In genomic region chr4:25051534-25051933, GRCh38 we compare ENCODE assay signal across 14 cellular contexts. TPM values are rescaled to one million over a fixed set of nuclear protein-coding genes. Genes with fewer than 3 reads are reported as not detected.
"Had no signal": no experiment of that assay in that cellular context is flagged by ENCODE, and none has a peak within 500 bp of the region (broad histone marks: within the 10 kb centered on the region; RNA-seq: fewer than 3 reads in every experiment).

No MANE protein-coding gene starts in this region.

- H3K9me3 ChIP-seq: adrenal gland, left lung, upper lobe of left lung had no signal

- H3K36me3 ChIP-seq: adrenal gland, left lung, neural progenitor cell, upper lobe of left lung had no signal

- H3K4me3 ChIP-seq: adrenal gland, left lung, lung, neural progenitor cell, upper lobe of left lung had no signal

- H3K4me1 ChIP-seq: adrenal gland, foreskin keratinocyte, left lung, neural progenitor cell, upper lobe of left lung had no signal

- DNase-seq: activated T-cell treated with anti-CD3 and anti-CD28 coated beads, Interleukin-2, amount 50 U/mL, for 1 hour; adrenal gland; effector CD4-positive, alpha-beta T cell; foreskin keratinocyte; left lung; naive thymus-derived CD8-positive, alpha-beta T cell; stimulated activated CD4-positive, alpha-beta T cell treated with anti-CD3 and anti-CD28 coated beads, Interleukin-4, amount 100 ng/mL, for 4 hours; stimulated activated naive CD8-positive, alpha-beta T cell treated with anti-CD3 and anti-CD28 coated beads, Interleukin-15, Interleukin-2, amounts not matched to agents 100 U/mL and 50 U/mL, for 24 hours; upper lobe of left lung had no signal

- H2AFZ ChIP-seq: neural progenitor cell had no signal

- H3K4me2 ChIP-seq: neural progenitor cell had no signal

- H3K27ac ChIP-seq: adrenal gland, foreskin keratinocyte, left lung, neural progenitor cell, upper lobe of left lung, VCaP had no signal

- H3K27me3 ChIP-seq: left lung, neural progenitor cell, upper lobe of left lung had no signal

- H3K9ac ChIP-seq: neural progenitor cell had no signal

RNA-seq across cellular contexts. Expression of gene LGI2, which starts 20.8 kb away (rescaled TPM):
- total RNA-seq: foreskin keratinocyte; glomerular endothelial cell; naive thymus-derived CD8-positive, alpha-beta T cell; T-helper 2 cell treated with Interferon-gamma antibody and Interleukin-4, amounts not matched to agents 100 ng/mL and 5 ng/mL, for 36 hours had no signal
- polyA plus RNA-seq: foreskin keratinocyte; naive thymus-derived CD8-positive, alpha-beta T cell had no signal
